Comparison of ENCODE assay signal across 1 cellular context in genomic region chr5:76290321-76290757, GRCh38.
TF ChIP-seq lines count a peak whose summit lies in the region.

No MANE protein-coding gene starts in this region.

TF ChIP-seq in SK-N-SH, 30 proteins besides CTCF, POLR2A, EP300 and RAD21 (continued from another document):
- TF ChIP-seq, protein P1, sequence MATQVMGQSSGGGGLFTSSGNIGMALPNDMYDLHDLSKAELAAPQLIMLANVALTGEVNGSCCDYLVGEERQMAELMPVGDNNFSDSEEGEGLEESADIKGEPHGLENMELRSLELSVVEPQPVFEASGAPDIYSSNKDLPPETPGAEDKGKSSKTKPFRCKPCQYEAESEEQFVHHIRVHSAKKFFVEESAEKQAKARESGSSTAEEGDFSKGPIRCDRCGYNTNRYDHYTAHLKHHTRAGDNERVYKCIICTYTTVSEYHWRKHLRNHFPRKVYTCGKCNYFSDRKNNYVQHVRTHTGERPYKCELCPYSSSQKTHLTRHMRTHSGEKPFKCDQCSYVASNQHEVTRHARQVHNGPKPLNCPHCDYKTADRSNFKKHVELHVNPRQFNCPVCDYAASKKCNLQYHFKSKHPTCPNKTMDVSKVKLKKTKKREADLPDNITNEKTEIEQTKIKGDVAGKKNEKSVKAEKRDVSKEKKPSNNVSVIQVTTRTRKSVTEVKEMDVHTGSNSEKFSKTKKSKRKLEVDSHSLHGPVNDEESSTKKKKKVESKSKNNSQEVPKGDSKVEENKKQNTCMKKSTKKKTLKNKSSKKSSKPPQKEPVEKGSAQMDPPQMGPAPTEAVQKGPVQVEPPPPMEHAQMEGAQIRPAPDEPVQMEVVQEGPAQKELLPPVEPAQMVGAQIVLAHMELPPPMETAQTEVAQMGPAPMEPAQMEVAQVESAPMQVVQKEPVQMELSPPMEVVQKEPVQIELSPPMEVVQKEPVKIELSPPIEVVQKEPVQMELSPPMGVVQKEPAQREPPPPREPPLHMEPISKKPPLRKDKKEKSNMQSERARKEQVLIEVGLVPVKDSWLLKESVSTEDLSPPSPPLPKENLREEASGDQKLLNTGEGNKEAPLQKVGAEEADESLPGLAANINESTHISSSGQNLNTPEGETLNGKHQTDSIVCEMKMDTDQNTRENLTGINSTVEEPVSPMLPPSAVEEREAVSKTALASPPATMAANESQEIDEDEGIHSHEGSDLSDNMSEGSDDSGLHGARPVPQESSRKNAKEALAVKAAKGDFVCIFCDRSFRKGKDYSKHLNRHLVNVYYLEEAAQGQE (IDR thresholded peaks at IDR 0.05; ENCODE audit: low read depth, low read length): no peak
- TF ChIP-seq FOSL2 (IDR thresholded peaks at IDR 0.05; ENCODE audit: borderline replicate concordance, low read depth) (no peak), POLR2AphosphoS5 (IDR thresholded peaks at IDR 0.05; ENCODE audit: low read depth, low read length) (no peak), TAF1 (IDR thresholded peaks at IDR 0.05; ENCODE audit: borderline replicate concordance, low read depth, low read length) (no peak), RFX5 (IDR thresholded peaks at IDR 0.05; ENCODE audit: low read length) (no peak), MAX (IDR thresholded peaks at IDR 0.05; ENCODE audit: low read depth) (no peak), RXRA (IDR thresholded peaks at IDR 0.05; ENCODE audit: borderline replicate concordance, low read depth) (no peak), EZH2phosphoT487 (IDR thresholded peaks at IDR 0.05; ENCODE audit: borderline replicate concordance, low read depth) (no peak), USF1 (IDR thresholded peaks at IDR 0.05; ENCODE audit: borderline replicate concordance, low read depth) (no peak), MEF2A (IDR thresholded peaks at IDR 0.05; ENCODE audit: borderline replicate concordance, low read depth) (no peak), FOXJ3 (CRISPR knock-in tag; IDR thresholded peaks at IDR 0.05) (no peak), RCOR1 (IDR thresholded peaks at IDR 0.05; ENCODE audit: low read length) (no peak)
